ENCODE assay signal across 9 cellular contexts in the genomic region with DNA sequence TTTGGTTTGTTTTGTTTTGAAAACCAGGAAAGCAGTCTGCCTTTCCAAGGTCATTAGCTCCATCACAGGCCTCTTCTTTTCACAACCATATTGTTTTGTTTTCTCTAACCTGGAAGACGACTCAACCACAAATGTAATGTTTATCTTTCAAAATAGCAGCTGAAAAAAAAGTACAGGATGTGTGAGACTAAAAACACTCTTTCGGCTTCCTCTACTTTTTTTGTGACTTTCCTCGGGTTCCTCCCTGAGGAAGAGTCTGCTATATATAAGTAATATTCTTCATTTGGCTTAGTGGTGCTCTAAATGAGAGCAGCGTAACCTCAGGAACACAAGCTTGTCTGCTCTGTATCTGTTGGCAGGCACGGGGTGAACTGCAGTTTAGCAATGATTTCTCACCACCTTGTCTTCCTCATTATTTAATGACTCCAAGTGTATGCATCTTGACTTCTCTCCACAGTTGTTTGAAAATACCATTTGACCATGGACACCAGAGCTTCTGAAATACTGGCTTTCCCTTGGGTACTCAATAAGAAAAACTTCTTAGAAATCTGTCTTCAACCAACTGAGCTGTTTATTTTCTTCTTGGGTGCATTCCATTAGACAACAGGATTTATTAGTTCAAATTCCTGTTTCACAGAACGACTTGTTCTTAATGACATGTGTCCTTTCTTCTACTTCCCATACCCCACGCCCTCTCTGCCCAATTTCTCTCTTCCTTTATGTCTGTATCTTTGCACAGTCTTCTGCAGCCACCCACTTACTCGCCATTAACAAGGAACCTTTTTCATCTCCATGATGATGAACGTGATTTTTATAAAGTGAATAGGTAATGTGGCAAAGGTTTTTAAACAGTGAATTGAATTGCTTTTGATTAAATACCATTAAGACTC. TPM values are rescaled to one million over a fixed set of nuclear protein-coding genes. Genes with fewer than 3 reads are reported as not detected.
A peak's percentile ranks its signal among the peaks of the same experiment; 100 is the strongest.
DNase-seq lines count a peak whose midpoint lies in the region; ATAC-seq and TF ChIP-seq lines count a peak whose summit lies in the region.
"Had no signal": no experiment of that assay in that cellular context is flagged by ENCODE, and none has a peak within 500 bp of the region (broad histone marks: within the 10 kb centered on the region; RNA-seq: fewer than 3 reads in every experiment).

No MANE protein-coding gene starts in this region.

- ATAC-seq in heart right ventricle (peak in 7 of 8 donors; percentile 32 to 81 (median 63)), HG02981 (IDR thresholded peaks at IDR 0.05; ENCODE audit: unreplicated experiment) (no peak)

- H3K27me3 ChIP-seq in HL-60 (ENCODE audit: insufficient read depth, poor library complexity, severe bottlenecking): no peaks in the 10 kb centered on the region
- H3K27me3 ChIP-seq in heart right ventricle: no peaks in the 10 kb centered on the region
- H3K27me3 ChIP-seq in skeletal muscle tissue (ENCODE audit: control insufficient read depth in 3 of 3, insufficient read depth in 3 of 3, low read length in 3 of 3): no peaks in the 10 kb centered on the region

- H3K36me3 ChIP-seq in heart right ventricle (no peaks in the 10 kb centered on the region), skeletal muscle tissue (ENCODE audit: control insufficient read depth in 3 of 3, insufficient read depth in 3 of 3, low read length in 3 of 3) (no peaks in the 10 kb centered on the region)

- intact Hi-C loops in heart right ventricle (cut with DNase I): loop anchor here in 2 of 10 donors (10.0 kb wide), 2 partner anchors 67 to 87 kb away; no protein-coding TSS in a partner anchor

- H3K4me3 ChIP-seq in HL-60 (replicated peaks; ENCODE audit: insufficient read depth, low read length) (no peak overlapping the region; the same call in 1 of the 2 replicates), heart right ventricle (peak overlapping the region in 8 of 10 donors; percentile 19 to 52 (median 45)), skeletal muscle tissue (ENCODE audit: low read length in 3 of 3) (peak overlapping the region in 1 of 3 donors; percentile 54)

- H3K27ac ChIP-seq in HL-60 (replicated peaks) (peak overlapping the region; percentile 41), VCaP (peak overlapping the region; percentile 45), heart right ventricle (peak overlapping the region; percentile 65 to 90 (median 76)), skeletal muscle tissue (ENCODE audit: low read depth, low read length) (peak overlapping the region; percentile 76)

- peaks cover 0 to 41% (median 19%) of the 10 kb centered on the region in 9 donors for H3K4me1 ChIP-seq in heart right ventricle
- H3K4me1 ChIP-seq in skeletal muscle tissue (ENCODE audit: control insufficient read depth in 3 of 3, insufficient read depth in 3 of 3, low read length in 3 of 3): peaks cover 0 to 5% (median 0%) of the 10 kb centered on the region in 3 donors

- no peak for TF ChIP-seq CTCF in HL-60 (IDR thresholded peaks at IDR 0.05; ENCODE audit: insufficient read depth, low read length)
- TF ChIP-seq CTCF in VCaP (conservative IDR thresholded peaks at IDR 0.05): no peak
- no peak for TF ChIP-seq CTCF in heart right ventricle (IDR thresholded peaks at IDR 0.05)

- no peak overlapping the region for H3K9ac ChIP-seq in skeletal muscle tissue (ENCODE audit: low read depth in 1 of 3, low read length in 3 of 3)

- peak in 1 of 2 experiments; percentile 60 for DNase-seq in HL-60 (ENCODE audit: low read depth in 1 of 2, low spot score in 1 of 2)
- no peak for DNase-seq in heart right ventricle
- no peak for DNase-seq in NCI-H2171 treated with DMSO at 0.1 percent for 48 hours (lab: John Stamatoyannopoulos, UW)
- DNase-seq in NCI-H146 treated with DMSO at 0.1 percent for 48 hours (lab: John Stamatoyannopoulos, UW; ENCODE audit: unreplicated experiment): no peak
- no peak for DNase-seq in DMS53 treated with DMSO at 0.1 percent for 48 hours (lab: John Stamatoyannopoulos, UW; ENCODE audit: unreplicated experiment)
- DNase-seq: NCI-H1417 had no signal

- 42 to 54% methylated on average over 9 of the region's 9 CpGs for WGBS in heart right ventricle, 2 donors

- peaks cover 0 to 8% (median 0%) of the 10 kb centered on the region in 11 donors for H3K9me3 ChIP-seq in heart right ventricle
- no peaks in the 10 kb centered on the region for H3K9me3 ChIP-seq in skeletal muscle tissue (ENCODE audit: control insufficient read depth in 3 of 3, low read length in 3 of 3)

RNA-seq across cellular contexts. Expression of a gene that starts 11.5 kb away (rescaled TPM):
- total RNA-seq in heart right ventricle (100 to 1,000 TPM; 434 to 636 (median 511) TPM), skeletal muscle tissue (75.2 TPM)
- polyA plus RNA-seq in heart right ventricle: 100 to 1,000 TPM; 272 to 343 TPM
